ENCODE assay signal across 8 cellular contexts in the genomic region with DNA sequence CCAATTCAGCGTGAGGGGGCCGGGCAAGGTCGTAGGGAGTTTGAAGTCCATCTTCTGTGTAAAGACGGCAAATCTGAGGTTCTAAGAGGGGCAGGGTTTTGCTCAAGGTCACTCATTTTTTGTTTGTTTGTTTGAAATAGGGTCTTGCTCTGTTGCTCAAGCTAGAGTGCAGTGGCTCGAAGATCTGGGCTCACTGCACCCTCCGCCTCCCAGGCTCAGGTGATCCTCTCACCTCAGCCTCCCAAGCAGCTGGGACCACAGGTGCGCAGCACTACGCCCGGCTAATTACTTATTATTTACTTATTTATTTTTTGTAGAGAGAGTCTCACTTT. TPM values are rescaled to one million over a fixed set of nuclear protein-coding genes. Genes with fewer than 3 reads are reported as not detected.
DNase-seq lines count a peak whose midpoint lies in the region; ATAC-seq and TF ChIP-seq lines count a peak whose summit lies in the region.

No MANE protein-coding gene starts in this region.

- peak overlapping the region; percentile 90 for H3K4me2 ChIP-seq in KMS-11

- H3K9ac ChIP-seq in KMS-11, result peak overlapping the region; percentile 55; the same call in 1 of the 2 replicates

- H2AFZ ChIP-seq in KMS-11 (ENCODE audit: low read depth) (peak overlapping the region; percentile 99), neuron (ENCODE audit: low read depth, low read length) (peak overlapping the region; percentile 93)

- ATAC-seq in GM19023 (IDR thresholded peaks at IDR 0.05; ENCODE audit: unreplicated experiment), result peak; percentile 4
- no peak for ATAC-seq in GM18858 (IDR thresholded peaks at IDR 0.05; ENCODE audit: unreplicated experiment)

- WGBS in ectodermal cell, 2 experiments, result 29 to 47% methylated on average over 6 to 8 of the region's 9 CpGs

- H3K9me3 ChIP-seq in ectodermal cell (ENCODE audit: control insufficient read depth, low read length) (no peaks in the 10 kb centered on the region), neuron (ENCODE audit: low read length) (no peaks in the 10 kb centered on the region)

- H3K4me1 ChIP-seq in KMS-11 (ENCODE audit: low read depth, poor library complexity, severe bottlenecking) (peaks cover 18% of the 10 kb centered on the region), ectodermal cell (ENCODE audit: control insufficient read depth, insufficient read depth, low read length) (no peaks in the 10 kb centered on the region), neuron (ENCODE audit: insufficient read depth, low read length) (peaks cover 4% of the 10 kb centered on the region)

- H3K27ac ChIP-seq in KMS-11 (no peak overlapping the region; the same call in 1 of the 2 replicates), ectodermal cell (ENCODE audit: insufficient read depth, low read depth, low read length, poor library complexity, severe bottlenecking) (no peak overlapping the region)

- H3K36me3 ChIP-seq in KMS-11 (ENCODE audit: insufficient read depth) (no peaks in the 10 kb centered on the region), ectodermal cell (ENCODE audit: control insufficient read depth, insufficient read depth, low read length) (no peaks in the 10 kb centered on the region), neuron (ENCODE audit: insufficient read depth, low read length) (peaks cover 24% of the 10 kb centered on the region)

- H3K79me2 ChIP-seq in KMS-11 (ENCODE audit: insufficient read depth, low read depth), result peaks cover 38% of the 10 kb centered on the region

- no peaks in the 10 kb centered on the region for H3K27me3 ChIP-seq in KMS-11 (ENCODE audit: insufficient read depth, low read depth)
- H3K27me3 ChIP-seq in ectodermal cell (ENCODE audit: control insufficient read depth, insufficient read depth, low read length, poor library complexity, severe bottlenecking), result no peaks in the 10 kb centered on the region
- no peaks in the 10 kb centered on the region for H3K27me3 ChIP-seq in neuron (ENCODE audit: insufficient read depth, low read length)

- no peak for TF ChIP-seq CTCF in KMS-11 (conservative IDR thresholded peaks at IDR 0.05; ENCODE audit: low read depth, low read length)

- H3K4me3 ChIP-seq in KMS-11 (IDR thresholded peaks at IDR 0.05; ENCODE audit: insufficient read depth, low read depth, low read length), result no peak overlapping the region
- H3K4me3 ChIP-seq in ectodermal cell (ENCODE audit: insufficient read depth, low read depth, low read length), result peak overlapping the region; percentile 87
- H3K4me3 ChIP-seq in neuron (ENCODE audit: low read length), result peak overlapping the region; percentile 90

- H4K20me1 ChIP-seq in KMS-11 (ENCODE audit: insufficient read depth), result no peaks in the 10 kb centered on the region

- DNase-seq in ecto neural progenitor cell (ENCODE audit: low spot score), result no peak
- no peak for DNase-seq in stimulated activated CD4-positive, alpha-beta T cell treated with anti-CD3 and anti-CD28 coated beads, Interleukin-12 subunit alpha, Interleukin-12 subunit beta, amount 100 ng/mL, for 4 hours
- no peak for DNase-seq in retina

RNA-seq across cellular contexts. Expression of a gene that starts 0.4 kb away (rescaled TPM):
- 74.3 TPM for polyA plus RNA-seq in ectodermal cell (2013, experiment 1 of 4)
- 73.9 TPM for polyA plus RNA-seq in ectodermal cell (2013, experiment 2 of 4)
- polyA plus RNA-seq in ectodermal cell (2013, experiment 3 of 4), result 48.6 TPM
- 53.1 TPM for polyA plus RNA-seq in ectodermal cell (2013, experiment 4 of 4)

RNA-seq across cellular contexts. Expression of a gene that starts 49.7 kb away (rescaled TPM):
- not detected for polyA plus RNA-seq in ectodermal cell (2013, experiment 1 of 4)
- not detected for polyA plus RNA-seq in ectodermal cell (2013, experiment 2 of 4)
- not detected for polyA plus RNA-seq in ectodermal cell (2013, experiment 3 of 4)
- not detected for polyA plus RNA-seq in ectodermal cell (2013, experiment 4 of 4)
